ENCODE assay signal across 1 cellular context in the genomic region with DNA sequence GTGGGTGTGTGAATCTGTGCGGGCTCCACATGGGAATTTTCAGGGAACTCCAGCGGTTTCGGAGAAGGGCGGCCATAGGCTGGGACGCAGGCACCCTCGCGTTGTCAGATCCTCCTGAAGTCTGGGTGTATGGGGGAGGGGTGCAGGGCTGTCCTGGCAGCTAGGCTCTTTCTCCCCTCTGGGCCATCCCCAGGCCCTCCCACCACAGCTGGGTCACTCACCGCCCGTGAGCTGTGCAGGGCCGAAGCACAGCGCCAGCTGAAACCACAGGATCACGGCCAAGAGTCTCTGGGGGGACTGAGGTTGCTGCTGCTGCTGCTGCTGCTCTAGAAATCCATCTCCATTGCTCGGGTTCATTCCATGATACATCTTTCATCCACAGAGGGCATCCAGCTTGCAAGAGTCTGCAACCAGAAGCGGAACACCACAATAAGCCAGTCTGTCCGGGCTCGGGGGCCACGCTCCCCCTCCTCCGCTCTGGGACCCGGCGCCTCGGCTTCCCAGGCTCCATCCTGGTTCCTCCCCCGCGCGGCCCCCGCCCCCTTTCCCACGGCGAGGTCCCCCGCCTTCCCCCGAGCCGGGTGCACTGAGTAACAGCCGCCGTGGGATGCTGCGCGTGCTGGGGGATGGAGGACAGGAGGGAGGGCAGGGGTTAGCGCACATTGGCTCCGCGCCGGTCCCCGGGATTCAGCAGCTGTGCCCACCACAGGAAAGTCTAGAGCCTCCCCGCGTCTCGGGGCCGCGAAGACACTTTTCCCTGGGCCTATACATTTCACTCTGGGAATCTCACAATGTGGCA.
A peak's percentile ranks its signal among the peaks of the same experiment; 100 is the strongest.
TF ChIP-seq lines count a peak whose summit lies in the region.

No MANE protein-coding gene starts in this region.

TF ChIP-seq in neural cell, 6 proteins besides CTCF, POLR2A, EP300 and RAD21 (continued from another document):
- TF ChIP-seq, protein P1, sequence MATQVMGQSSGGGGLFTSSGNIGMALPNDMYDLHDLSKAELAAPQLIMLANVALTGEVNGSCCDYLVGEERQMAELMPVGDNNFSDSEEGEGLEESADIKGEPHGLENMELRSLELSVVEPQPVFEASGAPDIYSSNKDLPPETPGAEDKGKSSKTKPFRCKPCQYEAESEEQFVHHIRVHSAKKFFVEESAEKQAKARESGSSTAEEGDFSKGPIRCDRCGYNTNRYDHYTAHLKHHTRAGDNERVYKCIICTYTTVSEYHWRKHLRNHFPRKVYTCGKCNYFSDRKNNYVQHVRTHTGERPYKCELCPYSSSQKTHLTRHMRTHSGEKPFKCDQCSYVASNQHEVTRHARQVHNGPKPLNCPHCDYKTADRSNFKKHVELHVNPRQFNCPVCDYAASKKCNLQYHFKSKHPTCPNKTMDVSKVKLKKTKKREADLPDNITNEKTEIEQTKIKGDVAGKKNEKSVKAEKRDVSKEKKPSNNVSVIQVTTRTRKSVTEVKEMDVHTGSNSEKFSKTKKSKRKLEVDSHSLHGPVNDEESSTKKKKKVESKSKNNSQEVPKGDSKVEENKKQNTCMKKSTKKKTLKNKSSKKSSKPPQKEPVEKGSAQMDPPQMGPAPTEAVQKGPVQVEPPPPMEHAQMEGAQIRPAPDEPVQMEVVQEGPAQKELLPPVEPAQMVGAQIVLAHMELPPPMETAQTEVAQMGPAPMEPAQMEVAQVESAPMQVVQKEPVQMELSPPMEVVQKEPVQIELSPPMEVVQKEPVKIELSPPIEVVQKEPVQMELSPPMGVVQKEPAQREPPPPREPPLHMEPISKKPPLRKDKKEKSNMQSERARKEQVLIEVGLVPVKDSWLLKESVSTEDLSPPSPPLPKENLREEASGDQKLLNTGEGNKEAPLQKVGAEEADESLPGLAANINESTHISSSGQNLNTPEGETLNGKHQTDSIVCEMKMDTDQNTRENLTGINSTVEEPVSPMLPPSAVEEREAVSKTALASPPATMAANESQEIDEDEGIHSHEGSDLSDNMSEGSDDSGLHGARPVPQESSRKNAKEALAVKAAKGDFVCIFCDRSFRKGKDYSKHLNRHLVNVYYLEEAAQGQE (IDR thresholded peaks at IDR 0.05; ENCODE audit: borderline replicate concordance): peak; percentile 12
- TF ChIP-seq SMC3 (conservative IDR thresholded peaks at IDR 0.05; ENCODE audit: poor library complexity) (peak; percentile 11), POLR2AphosphoS5 (IDR thresholded peaks at IDR 0.05) (no peak), EZH2 (IDR thresholded peaks at IDR 0.05; ENCODE audit: borderline replicate concordance, insufficient read depth, low read length, poor library complexity, severe bottlenecking) (no peak)
